9 cellular contexts compared by ENCODE assay signal in genomic region chr3:150737874-150738679, GRCh38. TPM values are rescaled to one million over a fixed set of nuclear protein-coding genes. Genes with fewer than 3 reads are reported as not detected.
DNase-seq lines count a peak whose midpoint lies in the region; ATAC-seq and TF ChIP-seq lines count a peak whose summit lies in the region.
"Had no signal": no experiment of that assay in that cellular context is flagged by ENCODE, and none has a peak within 500 bp of the region (broad histone marks: within the 10 kb centered on the region; RNA-seq: fewer than 3 reads in every experiment).

No MANE protein-coding gene starts in this region.

- TF ChIP-seq CTCF in HFFc6 (IDR thresholded peaks at IDR 0.05) = no peak
- no peak for TF ChIP-seq CTCF in RWPE2 (IDR thresholded peaks at IDR 0.05; ENCODE audit: poor library complexity, severe bottlenecking)
- TF ChIP-seq CTCF in fibroblast of mammary gland (conservative IDR thresholded peaks at IDR 0.05; ENCODE audit: control insufficient read depth, insufficient read depth, low read depth, low read length) = no peak

- H3K9me3 Mint-ChIP-seq in HFFc6 = no peaks in the 10 kb centered on the region
- H3K9me3 Mint-ChIP-seq: dendritic cell treated with granulocyte-macrophage colony-stimulating factor and Interleukin-4, amounts not matched to agents 40 ng/mL and 50 ng/mL, for 4 days had no signal

- H3K27me3 Mint-ChIP-seq in HFFc6 (ENCODE audit: insufficient read depth) = peaks cover 2% of the 10 kb centered on the region; the same call in 1 of the 2 replicates
- H3K27me3 Mint-ChIP-seq: dendritic cell treated with granulocyte-macrophage colony-stimulating factor and Interleukin-4, amounts not matched to agents 40 ng/mL and 50 ng/mL, for 4 days had no signal

- H3K27me3 ChIP-seq in RWPE2 (ENCODE audit: insufficient read depth, poor library complexity, severe bottlenecking) = no peaks in the 10 kb centered on the region
- H3K27me3 ChIP-seq in subcutaneous abdominal adipose tissue (ENCODE audit: control insufficient read depth in 5 of 5, insufficient read depth in 4 of 5, low read length in 5 of 5) = no peaks in the 10 kb centered on the region

- peak; percentile 49 for DNase-seq in ELF-1 (ENCODE audit: low read depth, low spot score)
- DNase-seq in HFFc6 = no peak
- DNase-seq in RWPE2 (ENCODE audit: low spot score) = no peak
- peak; percentile 62 for DNase-seq in fibroblast of mammary gland (ENCODE audit: low read depth)
- DNase-seq in NCI-H748 (lab: John Stamatoyannopoulos, UW; ENCODE audit: unreplicated experiment) = no peak
- no peak for DNase-seq in NCI-H345 (lab: John Stamatoyannopoulos, UW)

- peak overlapping the region; percentile 12; the same call in 1 of the 2 replicates for H3K27ac Mint-ChIP-seq in HFFc6
- H3K27ac Mint-ChIP-seq: dendritic cell treated with granulocyte-macrophage colony-stimulating factor and Interleukin-4, amounts not matched to agents 40 ng/mL and 50 ng/mL, for 4 days had no signal

- H3K4me1 Mint-ChIP-seq in HFFc6 (ENCODE audit: low read depth) = peaks cover 16% of the 10 kb centered on the region

- H3K27ac ChIP-seq in RWPE2 (ENCODE audit: poor library complexity, severe bottlenecking) (no peak overlapping the region), subcutaneous abdominal adipose tissue (ENCODE audit: low read depth, low read length) (peak overlapping the region; percentile 75)

- H3K36me3 ChIP-seq in RWPE2 (ENCODE audit: low read depth) (peaks cover 16% of the 10 kb centered on the region), subcutaneous abdominal adipose tissue (ENCODE audit: control insufficient read depth in 5 of 5, insufficient read depth in 5 of 5, low read length in 5 of 5) (peaks cover 8 to 20% (median 15%) of the 10 kb centered on the region in 5 donors)

- peak overlapping the region in 2 of 5 donors; percentile 9 to 31 for H3K9ac ChIP-seq in subcutaneous abdominal adipose tissue (ENCODE audit: low read length in 5 of 5)

- H3K9me3 ChIP-seq in RWPE2 (ENCODE audit: severe bottlenecking) (no peaks in the 10 kb centered on the region), subcutaneous abdominal adipose tissue (ENCODE audit: control insufficient read depth in 5 of 5, low read length in 5 of 5) (no peaks in the 10 kb centered on the region)

- H3K4me3 ChIP-seq in RWPE2 (ENCODE audit: severe bottlenecking) = no peak overlapping the region
- H3K4me3 ChIP-seq in fibroblast of mammary gland (ENCODE audit: control insufficient read depth, low read depth, low read length) = no peak overlapping the region
- H3K4me3 ChIP-seq in subcutaneous abdominal adipose tissue (ENCODE audit: low read depth in 1 of 5, low read length in 5 of 5) = no peak overlapping the region

- H3K4me3 Mint-ChIP-seq in HFFc6 = no peak overlapping the region
- H3K4me3 Mint-ChIP-seq: dendritic cell treated with granulocyte-macrophage colony-stimulating factor and Interleukin-4, amounts not matched to agents 40 ng/mL and 50 ng/mL, for 4 days had no signal

- ATAC-seq in RWPE2 (ENCODE audit: low read depth) (peak; percentile 64), GM21515 (IDR thresholded peaks at IDR 0.05; ENCODE audit: unreplicated experiment) (no peak)

- H3K4me1 ChIP-seq in RWPE2 (ENCODE audit: insufficient read depth, poor library complexity, severe bottlenecking) (peaks cover 16% of the 10 kb centered on the region), subcutaneous abdominal adipose tissue (ENCODE audit: control insufficient read depth in 5 of 5, insufficient read depth in 5 of 5, low read length in 5 of 5) (peaks cover 0 to 48% (median 44%) of the 10 kb centered on the region in 5 donors)

- H3K36me3 Mint-ChIP-seq in HFFc6 (ENCODE audit: low read depth) = peaks cover 16% of the 10 kb centered on the region; the same call in 1 of the 2 replicates

RNA-seq across cellular contexts. Expression of gene SIAH2, which starts 24.9 kb away (rescaled TPM):
- total RNA-seq in HFFc6 (2021; fragmentation: NEBNext Ultra II Directional; extraction: Animal tissue kit (Norgen Biotek cat#: 25700)) = 10 to 100 TPM; 14.6 to 18.2 (median 15.9) TPM

RNA-seq across cellular contexts. Expression of gene ERICH6, which starts 34.4 kb away (rescaled TPM):
- under 1 TPM in 1 of 6 experiments, not detected in 5; 0.30 TPM for total RNA-seq in HFFc6 (2021; fragmentation: NEBNext Ultra II Directional; extraction: Animal tissue kit (Norgen Biotek cat#: 25700))

Comparison
In these comparisons a context has a peak if more than half of its experiments do, and no peak if none do; other contexts are left out.
1. DNase-seq: peak in ELF-1 (single experiment) and fibroblast of mammary gland (single experiment); none in HFFc6 (single experiment), RWPE2 (single experiment), NCI-H748 (single experiment) and NCI-H345 (single experiment).